1 cellular context compared by ENCODE assay signal in genomic region chr11:13116491-13116890, GRCh38.
TF ChIP-seq lines count a peak whose summit lies in the region.

No MANE protein-coding gene starts in this region.

TF ChIP-seq in GM23338, 12 proteins besides CTCF, POLR2A, EP300 and RAD21:
- no peak for TF ChIP-seq POLR2AphosphoS5 (IDR thresholded peaks at IDR 0.05; ENCODE audit: low read depth)
- TF ChIP-seq NANOG (IDR thresholded peaks at IDR 0.05; ENCODE audit: borderline replicate concordance) = no peak
- TF ChIP-seq CREB1 (CRISPR knock-in tag; IDR thresholded peaks at IDR 0.05; ENCODE audit: low read depth) = no peak
- no peak for TF ChIP-seq EZH2 (IDR thresholded peaks at IDR 0.05; ENCODE audit: low read depth, unreplicated experiment)
- TF ChIP-seq ZNF114 (CRISPR knock-in tag; IDR thresholded peaks at IDR 0.05) = no peak
